ENCODE assay signal across 15 cellular contexts in the genomic region with DNA sequence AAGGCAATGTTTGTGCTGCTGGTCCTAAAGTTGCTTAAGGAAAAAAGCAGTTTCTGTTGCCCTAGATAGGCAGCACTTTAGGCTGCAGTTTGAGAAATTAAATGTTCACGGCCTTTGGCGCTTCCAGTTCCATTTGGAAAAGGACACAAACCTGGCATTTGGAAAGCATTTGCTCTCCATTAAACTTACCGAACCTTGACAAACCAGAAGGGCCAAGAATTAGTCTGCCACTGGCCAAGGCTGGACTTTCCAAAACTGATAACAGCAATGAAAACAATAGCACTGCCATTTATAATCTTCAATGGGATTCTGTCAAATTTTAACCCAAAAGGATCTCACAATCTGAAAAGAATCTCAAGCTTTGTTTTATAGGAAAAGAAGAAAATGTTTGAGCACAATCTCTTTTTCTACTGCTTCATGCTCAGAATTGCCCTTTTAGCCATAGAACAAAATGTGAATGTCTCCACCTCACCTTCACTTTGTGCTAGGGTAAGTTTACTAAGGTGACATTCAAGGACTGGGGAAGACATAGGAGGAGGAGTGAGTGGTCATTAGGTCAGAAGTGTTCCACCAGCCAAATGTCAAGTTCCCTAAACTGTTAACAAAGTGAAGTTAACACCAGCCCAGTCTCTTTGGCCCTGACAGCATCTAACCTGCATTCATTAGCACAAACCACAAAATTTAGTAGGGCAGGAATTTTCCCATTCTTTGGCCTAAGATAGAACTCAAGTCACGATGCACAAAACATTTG.
"Had no signal": no experiment of that assay in that cellular context is flagged by ENCODE, and none has a peak within 500 bp of the region (broad histone marks: within the 10 kb centered on the region; RNA-seq: fewer than 3 reads in every experiment).

No MANE protein-coding gene starts in this region.

- H3K36me3 Mint-ChIP-seq: memory B cell; natural killer cell treated with Interleukin-12 subunit alpha and Interleukin-12 subunit beta and Interleukin-15 and Interleukin-18, amount 100 ng/mL, for 72 hours had no signal

- H3K4me1 Mint-ChIP-seq: memory B cell had no signal

- H3K27me3 Mint-ChIP-seq: natural killer cell treated with Interleukin-12 subunit alpha and Interleukin-12 subunit beta and Interleukin-15 and Interleukin-18, amount 100 ng/mL, for 72 hours; type B pancreatic cell had no signal

- H3K9me3 ChIP-seq: esophagus muscularis mucosa, heart left ventricle, left ventricle myocardium inferior, lower lobe of right lung, psoas muscle had no signal

- H3K27ac ChIP-seq: esophagus muscularis mucosa, heart left ventricle, left ventricle myocardium inferior, lower lobe of right lung, psoas muscle had no signal

- H3K4me3 Mint-ChIP-seq: memory B cell; natural killer cell treated with Interleukin-12 subunit alpha and Interleukin-12 subunit beta and Interleukin-15 and Interleukin-18, amount 100 ng/mL, for 72 hours; type B pancreatic cell had no signal

- H3K27ac Mint-ChIP-seq: memory B cell; natural killer cell treated with Interleukin-12 subunit alpha and Interleukin-12 subunit beta and Interleukin-15 and Interleukin-18, amount 100 ng/mL, for 72 hours; type B pancreatic cell had no signal

- H3K36me3 ChIP-seq: esophagus muscularis mucosa, heart left ventricle, left ventricle myocardium inferior, lower lobe of right lung had no signal

- H3K27me3 ChIP-seq: esophagus muscularis mucosa, heart left ventricle had no signal

- DNase-seq: central memory CD4-positive, alpha-beta T cell; effector CD4-positive, alpha-beta T cell; heart left ventricle; hippocampal formation; left ventricle myocardium inferior; lower lobe of right lung; midbrain; psoas muscle; stimulated activated naive CD4-positive, alpha-beta T cell treated with Interleukin-2 at 50 U/mL for 16 hours had no signal

- H3K4me3 ChIP-seq: coronary artery, esophagus muscularis mucosa, heart left ventricle, left ventricle myocardium inferior, lower lobe of right lung, psoas muscle had no signal

- H3K4me1 ChIP-seq: esophagus muscularis mucosa, heart left ventricle, left ventricle myocardium inferior, lower lobe of right lung, psoas muscle had no signal

- ATAC-seq: heart left ventricle; lower lobe of right lung; natural killer cell treated with Interleukin-12 subunit alpha and Interleukin-12 subunit beta and Interleukin-15 and Interleukin-18, amount 100 ng/mL, for 72 hours; psoas muscle; sciatic nerve had no signal

- H3K9me3 Mint-ChIP-seq: memory B cell; natural killer cell treated with Interleukin-12 subunit alpha and Interleukin-12 subunit beta and Interleukin-15 and Interleukin-18, amount 100 ng/mL, for 72 hours; type B pancreatic cell had no signal
